2 cellular contexts compared by ENCODE assay signal in the genomic region with DNA sequence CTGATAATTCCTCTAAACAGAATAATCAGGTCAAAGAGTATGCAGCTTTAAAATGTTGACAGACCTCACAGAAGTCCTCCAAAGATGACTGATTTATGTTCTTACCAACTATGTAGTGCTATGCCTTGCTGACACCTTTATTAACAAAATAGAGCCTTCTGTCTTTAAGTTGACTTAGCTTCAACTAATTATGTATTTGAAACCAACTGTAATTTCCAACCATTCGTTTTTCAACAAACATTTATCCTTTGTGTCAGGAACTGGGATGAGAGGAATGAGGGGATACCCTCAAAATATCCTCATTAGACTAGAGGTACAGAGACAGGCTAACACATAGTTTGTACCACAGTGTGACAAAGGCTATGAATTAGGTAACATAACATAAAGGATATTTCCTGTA.
TF ChIP-seq lines count a peak whose summit lies in the region.

No MANE protein-coding gene starts in this region.

TF ChIP-seq in SK-N-SH, 30 proteins besides CTCF, POLR2A, EP300 and RAD21:
- TF ChIP-seq, protein P1, sequence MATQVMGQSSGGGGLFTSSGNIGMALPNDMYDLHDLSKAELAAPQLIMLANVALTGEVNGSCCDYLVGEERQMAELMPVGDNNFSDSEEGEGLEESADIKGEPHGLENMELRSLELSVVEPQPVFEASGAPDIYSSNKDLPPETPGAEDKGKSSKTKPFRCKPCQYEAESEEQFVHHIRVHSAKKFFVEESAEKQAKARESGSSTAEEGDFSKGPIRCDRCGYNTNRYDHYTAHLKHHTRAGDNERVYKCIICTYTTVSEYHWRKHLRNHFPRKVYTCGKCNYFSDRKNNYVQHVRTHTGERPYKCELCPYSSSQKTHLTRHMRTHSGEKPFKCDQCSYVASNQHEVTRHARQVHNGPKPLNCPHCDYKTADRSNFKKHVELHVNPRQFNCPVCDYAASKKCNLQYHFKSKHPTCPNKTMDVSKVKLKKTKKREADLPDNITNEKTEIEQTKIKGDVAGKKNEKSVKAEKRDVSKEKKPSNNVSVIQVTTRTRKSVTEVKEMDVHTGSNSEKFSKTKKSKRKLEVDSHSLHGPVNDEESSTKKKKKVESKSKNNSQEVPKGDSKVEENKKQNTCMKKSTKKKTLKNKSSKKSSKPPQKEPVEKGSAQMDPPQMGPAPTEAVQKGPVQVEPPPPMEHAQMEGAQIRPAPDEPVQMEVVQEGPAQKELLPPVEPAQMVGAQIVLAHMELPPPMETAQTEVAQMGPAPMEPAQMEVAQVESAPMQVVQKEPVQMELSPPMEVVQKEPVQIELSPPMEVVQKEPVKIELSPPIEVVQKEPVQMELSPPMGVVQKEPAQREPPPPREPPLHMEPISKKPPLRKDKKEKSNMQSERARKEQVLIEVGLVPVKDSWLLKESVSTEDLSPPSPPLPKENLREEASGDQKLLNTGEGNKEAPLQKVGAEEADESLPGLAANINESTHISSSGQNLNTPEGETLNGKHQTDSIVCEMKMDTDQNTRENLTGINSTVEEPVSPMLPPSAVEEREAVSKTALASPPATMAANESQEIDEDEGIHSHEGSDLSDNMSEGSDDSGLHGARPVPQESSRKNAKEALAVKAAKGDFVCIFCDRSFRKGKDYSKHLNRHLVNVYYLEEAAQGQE (IDR thresholded peaks at IDR 0.05; ENCODE audit: low read depth, low read length) = no peak
- TF ChIP-seq GABPA (IDR thresholded peaks at IDR 0.05; ENCODE audit: low read depth) (no peak), POLR2AphosphoS5 (IDR thresholded peaks at IDR 0.05; ENCODE audit: low read depth, low read length) (no peak), GATA2 (CRISPR knock-in tag; IDR thresholded peaks at IDR 0.05) (no peak), MXI1 (IDR thresholded peaks at IDR 0.05; ENCODE audit: low read depth, low read length) (no peak)

TF ChIP-seq in SK-N-SH treated with all-trans-retinoic acid at 6 μM for 48 hours, 23 proteins besides CTCF, POLR2A, EP300 and RAD21 (continued from another document):
- TF ChIP-seq, protein P2, sequence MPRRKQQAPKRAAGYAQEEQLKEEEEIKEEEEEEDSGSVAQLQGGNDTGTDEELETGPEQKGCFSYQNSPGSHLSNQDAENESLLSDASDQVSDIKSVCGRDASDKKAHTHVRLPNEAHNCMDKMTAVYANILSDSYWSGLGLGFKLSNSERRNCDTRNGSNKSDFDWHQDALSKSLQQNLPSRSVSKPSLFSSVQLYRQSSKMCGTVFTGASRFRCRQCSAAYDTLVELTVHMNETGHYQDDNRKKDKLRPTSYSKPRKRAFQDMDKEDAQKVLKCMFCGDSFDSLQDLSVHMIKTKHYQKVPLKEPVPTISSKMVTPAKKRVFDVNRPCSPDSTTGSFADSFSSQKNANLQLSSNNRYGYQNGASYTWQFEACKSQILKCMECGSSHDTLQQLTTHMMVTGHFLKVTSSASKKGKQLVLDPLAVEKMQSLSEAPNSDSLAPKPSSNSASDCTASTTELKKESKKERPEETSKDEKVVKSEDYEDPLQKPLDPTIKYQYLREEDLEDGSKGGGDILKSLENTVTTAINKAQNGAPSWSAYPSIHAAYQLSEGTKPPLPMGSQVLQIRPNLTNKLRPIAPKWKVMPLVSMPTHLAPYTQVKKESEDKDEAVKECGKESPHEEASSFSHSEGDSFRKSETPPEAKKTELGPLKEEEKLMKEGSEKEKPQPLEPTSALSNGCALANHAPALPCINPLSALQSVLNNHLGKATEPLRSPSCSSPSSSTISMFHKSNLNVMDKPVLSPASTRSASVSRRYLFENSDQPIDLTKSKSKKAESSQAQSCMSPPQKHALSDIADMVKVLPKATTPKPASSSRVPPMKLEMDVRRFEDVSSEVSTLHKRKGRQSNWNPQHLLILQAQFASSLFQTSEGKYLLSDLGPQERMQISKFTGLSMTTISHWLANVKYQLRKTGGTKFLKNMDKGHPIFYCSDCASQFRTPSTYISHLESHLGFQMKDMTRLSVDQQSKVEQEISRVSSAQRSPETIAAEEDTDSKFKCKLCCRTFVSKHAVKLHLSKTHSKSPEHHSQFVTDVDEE (CRISPR knock-in tag; IDR thresholded peaks at IDR 0.05) = no peak
- TF ChIP-seq, protein P3, sequence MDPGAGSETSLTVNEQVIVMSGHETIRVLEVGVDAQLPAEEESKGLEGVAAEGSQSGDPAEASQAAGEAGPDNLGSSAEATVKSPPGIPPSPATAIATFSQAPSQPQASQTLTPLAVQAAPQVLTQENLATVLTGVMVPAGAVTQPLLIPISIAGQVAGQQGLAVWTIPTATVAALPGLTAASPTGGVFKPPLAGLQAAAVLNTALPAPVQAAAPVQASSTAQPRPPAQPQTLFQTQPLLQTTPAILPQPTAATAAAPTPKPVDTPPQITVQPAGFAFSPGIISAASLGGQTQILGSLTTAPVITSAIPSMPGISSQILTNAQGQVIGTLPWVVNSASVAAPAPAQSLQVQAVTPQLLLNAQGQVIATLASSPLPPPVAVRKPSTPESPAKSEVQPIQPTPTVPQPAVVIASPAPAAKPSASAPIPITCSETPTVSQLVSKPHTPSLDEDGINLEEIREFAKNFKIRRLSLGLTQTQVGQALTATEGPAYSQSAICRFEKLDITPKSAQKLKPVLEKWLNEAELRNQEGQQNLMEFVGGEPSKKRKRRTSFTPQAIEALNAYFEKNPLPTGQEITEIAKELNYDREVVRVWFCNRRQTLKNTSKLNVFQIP (CRISPR knock-in tag; IDR thresholded peaks at IDR 0.05; ENCODE audit: borderline replicate concordance, low read depth) = no peak
- TF ChIP-seq PPARA (CRISPR knock-in tag; IDR thresholded peaks at IDR 0.05; ENCODE audit: borderline replicate concordance) = no peak
- no peak for TF ChIP-seq ZNF565 (CRISPR knock-in tag; conservative IDR thresholded peaks at IDR 0.05; ENCODE audit: low read depth)
- TF ChIP-seq OSR1 (CRISPR knock-in tag; IDR thresholded peaks at IDR 0.05) = no peak
- TF ChIP-seq ZC3H10 (CRISPR knock-in tag; IDR thresholded peaks at IDR 0.05) = no peak
- TF ChIP-seq BACH2 (CRISPR knock-in tag; IDR thresholded peaks at IDR 0.05; ENCODE audit: borderline replicate concordance) = no peak
